ENCODE assay signal across 9 cellular contexts in genomic region chr2:240369725-240370585, GRCh38.
DNase-seq lines count a peak whose midpoint lies in the region; ATAC-seq and TF ChIP-seq lines count a peak whose summit lies in the region.
"Had no signal": no experiment of that assay in that cellular context is flagged by ENCODE, and none has a peak within 500 bp of the region (broad histone marks: within the 10 kb centered on the region; RNA-seq: fewer than 3 reads in every experiment).

No MANE protein-coding gene starts in this region.

- no peak overlapping the region for H3K56ac ChIP-seq in H9 (ENCODE audit: insufficient read length, low read depth, low read length)

- no peaks in the 10 kb centered on the region for H3K79me2 ChIP-seq in H9 (ENCODE audit: insufficient read depth, low read length)

- no peaks in the 10 kb centered on the region for H3K4me1 ChIP-seq in H9 (ENCODE audit: insufficient read depth, low read length)

- H2BK5ac ChIP-seq in H9 (ENCODE audit: insufficient read length, low read length) = no peak overlapping the region

- H3K27ac ChIP-seq in H9 (ENCODE audit: insufficient read length, low read depth, low read length) = no peak overlapping the region

- no peak overlapping the region for H4K8ac ChIP-seq in H9 (replicated peaks; ENCODE audit: insufficient read length, low read depth, low read length)

- H3K23ac ChIP-seq in H9 (ENCODE audit: insufficient read length, low read depth, low read length) = no peak overlapping the region

- no peak overlapping the region for H2AFZ ChIP-seq in H9 (ENCODE audit: low read length)

- H3K4ac ChIP-seq in H9 (ENCODE audit: low read depth, low read length) = no peak overlapping the region

- H2BK20ac ChIP-seq in H9 (ENCODE audit: low read depth, low read length, poor library complexity, severe bottlenecking) = no peak overlapping the region

- WGBS in H9 (ENCODE audit: extremely low coverage, insufficient read length, low lambda C conversion rate) = no CpG with 5 or more reads among the region's 21 CpGs

- no peaks in the 10 kb centered on the region for H3K9me3 Mint-ChIP-seq in H9

- no peaks in the 10 kb centered on the region for H3K9me3 ChIP-seq in H9 (ENCODE audit: control insufficient read depth, low read depth, low read length)

- H3K27me3 Mint-ChIP-seq in H9 (ENCODE audit: low read depth) = no peaks in the 10 kb centered on the region; the same call in 1 of the 2 replicates

- H3K4me1 Mint-ChIP-seq in H9 = 0 out of 4 replicates have a peak, but pooled peaks cover 0 to under 1% of the 10 kb centered on the region in 2 experiments

- no peak overlapping the region for H3K4me2 ChIP-seq in H9 (ENCODE audit: insufficient read depth, insufficient read length, low read length)

- H3K9ac ChIP-seq in H9 (ENCODE audit: extremely low read depth, insufficient read length, low read length) = no peak overlapping the region

- H3K36me3 Mint-ChIP-seq in H9 (ENCODE audit: insufficient read depth in 1 of 3, low read depth in 3 of 3) = no peaks in the 10 kb centered on the region

- H2BK15ac ChIP-seq in H9 (ENCODE audit: low read depth, low read length) = no peak overlapping the region

- no peak overlapping the region for H3T11ph ChIP-seq in H9 (ENCODE audit: low read length)

- H4K5ac ChIP-seq in H9 (ENCODE audit: insufficient read length, low read depth, low read length) = no peak overlapping the region

- no peaks in the 10 kb centered on the region for H4K20me1 ChIP-seq in H9 (ENCODE audit: control insufficient read depth, insufficient read depth, insufficient read length)

- H3K14ac ChIP-seq in H9 (ENCODE audit: insufficient read depth, low read length) = no peak overlapping the region

- H4K91ac ChIP-seq in H9 (ENCODE audit: insufficient read length, low read depth, low read length) = no peak overlapping the region

- H3K23me2 ChIP-seq in H9 (ENCODE audit: insufficient read length, low read depth, low read length, poor library complexity, severe bottlenecking) = no peaks in the 10 kb centered on the region

- no peak overlapping the region for H2BK120ac ChIP-seq in H9 (ENCODE audit: low read depth, low read length, poor library complexity, severe bottlenecking)

- no peak overlapping the region for H2BK12ac ChIP-seq in H9 (ENCODE audit: insufficient read length, low read depth, low read length)

- H3K79me1 ChIP-seq in H9 (ENCODE audit: insufficient read depth, low read depth, low read length, poor library complexity, severe bottlenecking) = no peaks in the 10 kb centered on the region

- H3K27ac Mint-ChIP-seq in H9 = no peak overlapping the region; a peak in 1 of 7 replicates

- H2AK5ac ChIP-seq in H9 (ENCODE audit: insufficient read length, low read length) = no peak overlapping the region

- no peak overlapping the region for H3K18ac ChIP-seq in H9 (ENCODE audit: insufficient read length, low read depth, low read length)

- no peak for TF ChIP-seq CTCF in H9 (conservative IDR thresholded peaks at IDR 0.05)

- ATAC-seq in GM21360 (IDR thresholded peaks at IDR 0.05; ENCODE audit: unreplicated experiment) = no peak

- no peaks in the 10 kb centered on the region for H3K27me3 ChIP-seq in H9 (ENCODE audit: insufficient read depth, low read length)

- no peak overlapping the region for H3K4me3 Mint-ChIP-seq in H9

- DNase-seq in AG08395 (ENCODE audit: low spot score) = peak; percentile 97
- DNase-seq in RPMI8226 = peak; percentile 64
- DNase-seq in fibroblast of the conjunctiva (ENCODE audit: low read depth) = peak; percentile 63
- DNase-seq in non-pigmented ciliary epithelial cell (ENCODE audit: low read depth) = peak; percentile 68
- no peak for DNase-seq in NCI-H1436 treated with DMSO at 0.1 percent for 48 hours (lab: John Stamatoyannopoulos, UW)
- no peak for DNase-seq in H9
- DNase-seq in AML-193 (lab: John Stamatoyannopoulos, UW) = no peak
- DNase-seq: T-helper 2 cell had no signal

Comparison
In these comparisons a context has a peak if more than half of its experiments do, and no peak if none do; other contexts are left out.
1. DNase-seq: peak in AG08395 (single experiment), RPMI8226 (single experiment), fibroblast of the conjunctiva (single experiment) and non-pigmented ciliary epithelial cell (single experiment); none in NCI-H1436 treated with DMSO at 0.1 percent for 48 hours (single experiment), H9 (single experiment) and AML-193 (0 of 2).